In the genomic region with DNA sequence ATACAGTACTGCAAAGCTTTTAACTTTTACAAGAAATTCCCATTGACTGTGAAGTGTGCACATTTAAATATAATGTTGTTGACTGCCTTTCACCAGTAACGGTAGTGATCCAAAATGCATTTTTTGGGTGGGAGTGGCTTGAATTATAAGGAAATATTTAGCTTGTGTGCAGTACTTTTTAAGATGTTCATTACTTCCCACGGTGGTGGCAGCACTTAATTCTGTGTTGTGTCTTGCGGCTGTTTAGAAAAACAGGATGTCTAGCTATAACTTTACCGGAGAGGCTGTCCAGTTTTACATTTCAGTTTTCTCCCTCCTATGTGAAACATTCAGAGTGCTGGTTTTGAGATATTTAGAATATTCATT, we compare ENCODE assay signal across 8 cellular contexts. TPM values are rescaled to one million over a fixed set of nuclear protein-coding genes. Genes with fewer than 3 reads are reported as not detected.
DNase-seq lines count a peak whose midpoint lies in the region; ATAC-seq, FAIRE-seq and TF ChIP-seq lines count a peak whose summit lies in the region.

No MANE protein-coding gene starts in this region.

- no peak for ATAC-seq in HG03139 (IDR thresholded peaks at IDR 0.05; ENCODE audit: unreplicated experiment)

- H3K9me3 Mint-ChIP-seq in T-helper 1 cell treated with Interleukin-12 subunit alpha and Interleukin-12 subunit beta and Interleukin-4 antibody, amounts not matched to agents 30 μg/mL and 1 μg/mL, for 36 hours, result no peaks in the 10 kb centered on the region

- H2AFZ ChIP-seq in fibroblast of lung (ENCODE audit: low read length), result no peak overlapping the region

- H3K4me1 ChIP-seq in HAP-1, result peaks cover 26% of the 10 kb centered on the region
- H3K4me1 ChIP-seq in fibroblast of lung (ENCODE audit: control insufficient read depth, extremely low read depth, insufficient read depth, low read length), result peaks cover 4% of the 10 kb centered on the region
- peaks cover 0 to 7% of the 10 kb centered on the region in 2 donors for H3K4me1 ChIP-seq in small intestine (ENCODE audit: control insufficient read depth in 2 of 2, insufficient read depth in 1 of 2, low read depth in 1 of 2, low read length in 1 of 2)

- 20 to 48% (median 34%) methylated on average over 4 of the region's 4 CpGs for WGBS in small intestine, 3 donors

- no peak for TF ChIP-seq CTCF in fibroblast of lung (conservative IDR thresholded peaks at IDR 0.05 in 1 of 2, IDR thresholded peaks at IDR 0.05 in 1 of 2; ENCODE audit: low read depth in 1 of 2, low read length in 2 of 2)

- H3K27ac Mint-ChIP-seq in T-helper 1 cell treated with Interleukin-12 subunit alpha and Interleukin-12 subunit beta and Interleukin-4 antibody, amounts not matched to agents 30 μg/mL and 1 μg/mL, for 36 hours, result peak overlapping the region; percentile 93

- no peaks in the 10 kb centered on the region for H3K27me3 ChIP-seq in HAP-1 (ENCODE audit: low read depth)
- H3K27me3 ChIP-seq in fibroblast of lung (ENCODE audit: control insufficient read depth, insufficient read depth, low read length), result no peaks in the 10 kb centered on the region
- no peaks in the 10 kb centered on the region for H3K27me3 ChIP-seq in small intestine (ENCODE audit: control insufficient read depth in 2 of 2, insufficient read depth in 2 of 2, low read length in 2 of 2)

- DNase-seq in HAP-1 (ENCODE audit: low spot score in 2 of 2) (no peak), fibroblast of lung (ENCODE audit: low read depth in 2 of 2) (peak in 1 of 2 donors; percentile 46), small intestine (no peak), NCI-H446 (lab: John Stamatoyannopoulos, UW) (no peak)
- DNase-seq in activated effector memory CD4-positive, alpha-beta T cell treated with anti-CD3 and anti-CD28 coated beads, Interleukin-2, amount 50 U/mL, for 16 hours, result no peak
- no peak for DNase-seq in stimulated activated CD4-positive, alpha-beta T cell treated with anti-CD3 and anti-CD28 coated beads, Interleukin-15, amount 100 ng/mL, for 24 hours

- H4K20me1 ChIP-seq in fibroblast of lung (ENCODE audit: control insufficient read depth, extremely low read depth, insufficient read depth, low read length), result no peaks in the 10 kb centered on the region

- in situ Hi-C loops in HAP-1 (cut with MboI; ENCODE audit: low sequenced_read_pairs), result no loop called here

- peaks cover 3% of the 10 kb centered on the region for H3K36me3 ChIP-seq in HAP-1 (replicated peaks)
- H3K36me3 ChIP-seq in fibroblast of lung (ENCODE audit: control insufficient read depth, insufficient read depth, low read length), result no peaks in the 10 kb centered on the region
- H3K36me3 ChIP-seq in small intestine (ENCODE audit: control insufficient read depth in 2 of 2, insufficient read depth in 2 of 2, low read length in 2 of 2), result no peaks in the 10 kb centered on the region

- H3K4me3 Mint-ChIP-seq in T-helper 1 cell treated with Interleukin-12 subunit alpha and Interleukin-12 subunit beta and Interleukin-4 antibody, amounts not matched to agents 30 μg/mL and 1 μg/mL, for 36 hours, result peak overlapping the region; percentile 92

- H3K4me1 Mint-ChIP-seq in T-helper 1 cell treated with Interleukin-12 subunit alpha and Interleukin-12 subunit beta and Interleukin-4 antibody, amounts not matched to agents 30 μg/mL and 1 μg/mL, for 36 hours (ENCODE audit: low read depth), result peaks cover 61% of the 10 kb centered on the region

- H3K27me3 Mint-ChIP-seq in T-helper 1 cell treated with Interleukin-12 subunit alpha and Interleukin-12 subunit beta and Interleukin-4 antibody, amounts not matched to agents 30 μg/mL and 1 μg/mL, for 36 hours (ENCODE audit: low read depth), result no peaks in the 10 kb centered on the region

- H3K9me3 ChIP-seq in HAP-1, result no peaks in the 10 kb centered on the region
- no peaks in the 10 kb centered on the region for H3K9me3 ChIP-seq in fibroblast of lung (ENCODE audit: control insufficient read depth, insufficient read depth, low read depth, low read length)
- H3K9me3 ChIP-seq in small intestine (ENCODE audit: control insufficient read depth, low read depth), result no peaks in the 10 kb centered on the region

- H3K27ac ChIP-seq in fibroblast of lung (ENCODE audit: insufficient read depth, low read length) (no peak overlapping the region), small intestine (ENCODE audit: low read depth in 1 of 2, low read length in 1 of 2) (no peak overlapping the region)

- H3K36me3 Mint-ChIP-seq in T-helper 1 cell treated with Interleukin-12 subunit alpha and Interleukin-12 subunit beta and Interleukin-4 antibody, amounts not matched to agents 30 μg/mL and 1 μg/mL, for 36 hours (ENCODE audit: low read depth), result peaks cover 21% of the 10 kb centered on the region

- H3K4me2 ChIP-seq in fibroblast of lung (ENCODE audit: extremely low read depth, insufficient read depth, low read length), result peak overlapping the region; percentile 94

- H3K9ac ChIP-seq in fibroblast of lung (ENCODE audit: insufficient read depth, low read length), result no peak overlapping the region

- H3K79me2 ChIP-seq in fibroblast of lung (ENCODE audit: control insufficient read depth, insufficient read depth, low read length), result peaks cover 12% of the 10 kb centered on the region

- FAIRE-seq in small intestine (lab: Jason Lieb, UNC), result no peak

- H3K4me3 ChIP-seq in HAP-1 (peak overlapping the region; percentile 85), fibroblast of lung (replicated peaks in 1 of 4; ENCODE audit: control extremely low read depth in 1 of 4, insufficient read depth in 1 of 4, low read depth in 3 of 4, low read length in 4 of 4) (peak overlapping the region; percentile 75 to 90 (median 80)), small intestine (ENCODE audit: low read depth in 1 of 2, low read length in 2 of 2) (peak overlapping the region; percentile 31 to 65)

RNA-seq across cellular contexts. Expression of gene TMEM131L, which starts 1.7 kb away (rescaled TPM):
- total RNA-seq in fibroblast of lung, result 7.2 and 15.0 TPM in 2 replicates
- polyA plus RNA-seq in fibroblast of lung, result 7.7 and 12.5 TPM in 2 replicates
- polyA plus RNA-seq in fibroblast of lung (2012), result 7.3 and 10.5 TPM in 2 replicates
- 8.1 and 22.0 TPM in 2 replicates for polyA minus RNA-seq in fibroblast of lung (ENCODE audit: low replicate concordance)
- polyA plus RNA-seq in small intestine, result 1 to 10 TPM in 1 of 3 donors, under 1 TPM in 2; 0.22 to 3.6 (median 0.27) TPM
